Comparison of ENCODE assay signal across 11 cellular contexts in the genomic region with DNA sequence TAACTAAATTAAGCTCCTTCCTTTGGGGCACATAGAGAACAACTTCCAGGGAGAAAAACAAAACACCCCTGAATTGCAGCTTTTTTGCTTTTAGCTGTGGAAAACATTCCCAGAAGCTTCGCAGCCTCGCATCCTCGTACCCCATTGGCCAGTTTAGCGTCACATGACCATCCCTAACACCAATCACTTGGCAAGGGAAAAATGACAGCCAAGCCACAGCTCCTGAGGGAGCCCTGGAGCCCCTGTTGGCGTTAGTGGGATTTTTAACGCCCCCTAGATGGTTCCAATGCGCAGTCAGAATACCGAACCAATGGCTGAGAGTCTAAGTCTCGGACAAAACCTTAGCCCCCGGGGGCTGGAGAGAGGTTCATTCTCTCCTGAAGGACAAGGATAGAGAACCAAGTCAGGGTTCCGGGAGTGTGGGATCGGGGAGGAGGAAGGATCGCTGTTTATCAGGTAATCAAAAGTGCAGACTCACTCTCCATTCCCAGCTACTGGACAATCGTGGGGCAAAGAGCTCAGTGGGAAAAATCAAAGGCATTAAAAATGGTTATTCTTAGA.
DNase-seq lines count a peak whose midpoint lies in the region; ATAC-seq and TF ChIP-seq lines count a peak whose summit lies in the region.
"Had no signal": no experiment of that assay in that cellular context is flagged by ENCODE, and none has a peak within 500 bp of the region (broad histone marks: within the 10 kb centered on the region; RNA-seq: fewer than 3 reads in every experiment).

No MANE protein-coding gene starts in this region.

- peak; percentile 83 for DNase-seq in HuH-7 (ENCODE audit: low spot score)
- DNase-seq in central memory CD8-positive, alpha-beta T cell (ENCODE audit: low spot score in 2 of 2): no peak
- no peak for DNase-seq in activated naive CD4-positive, alpha-beta T cell (lab: John Stamatoyannopoulos, UW)
- no peak for DNase-seq in activated effector memory CD4-positive, alpha-beta T cell treated with Interleukin-2 at 50 U/mL for 16 hours
- DNase-seq: AML-193 had no signal

- H3K27ac ChIP-seq in 22Rv1: peak overlapping the region; percentile 74
- H3K27ac ChIP-seq in mucosa of rectum (ENCODE audit: low read depth in 2 of 2, low read length in 2 of 2): peak overlapping the region; percentile 0 to 44

- H3K4me3 ChIP-seq in mucosa of rectum (ENCODE audit: low read length in 2 of 2): no peak overlapping the region
- H3K4me3 ChIP-seq: skin epidermis had no signal

- peaks cover 18% of the 10 kb centered on the region for H3K36me3 Mint-ChIP-seq in central memory CD8-positive, alpha-beta T cell (ENCODE audit: insufficient read depth)

- no peak for ATAC-seq in central memory CD8-positive, alpha-beta T cell (replicated peaks; ENCODE audit: extremely low read depth, poor library complexity, severe bottlenecking)
- ATAC-seq in HG02981 (IDR thresholded peaks at IDR 0.05; ENCODE audit: unreplicated experiment): no peak
- no peak for ATAC-seq in GM21723 (IDR thresholded peaks at IDR 0.05; ENCODE audit: unreplicated experiment)

- peaks cover 6% of the 10 kb centered on the region for H3K4me1 Mint-ChIP-seq in central memory CD8-positive, alpha-beta T cell

- H3K9me3 ChIP-seq in mucosa of rectum (ENCODE audit: control insufficient read depth in 2 of 2, low read length in 2 of 2): no peaks in the 10 kb centered on the region

- H3K27me3 ChIP-seq in mucosa of rectum (ENCODE audit: control insufficient read depth in 2 of 2, insufficient read depth in 2 of 2, low read length in 2 of 2): no peaks in the 10 kb centered on the region

- H3K27me3 Mint-ChIP-seq in central memory CD8-positive, alpha-beta T cell: no peaks in the 10 kb centered on the region
- H3K27me3 Mint-ChIP-seq: activated naive CD8-positive, alpha-beta T cell had no signal

- TF ChIP-seq CTCF in 22Rv1 (IDR thresholded peaks at IDR 0.05): peak; percentile 14; the same call in 1 of the 2 replicates

- H3K27ac Mint-ChIP-seq in central memory CD8-positive, alpha-beta T cell (ENCODE audit: low read depth): peak overlapping the region; percentile 41
- H3K27ac Mint-ChIP-seq: activated naive CD8-positive, alpha-beta T cell had no signal

- H3K36me3 ChIP-seq in mucosa of rectum (ENCODE audit: control insufficient read depth in 2 of 2, insufficient read depth in 2 of 2, low read length in 2 of 2): no peaks in the 10 kb centered on the region

- no peak overlapping the region for H3K9ac ChIP-seq in mucosa of rectum (ENCODE audit: low read depth in 1 of 2, low read length in 2 of 2)

- H3K4me3 Mint-ChIP-seq in central memory CD8-positive, alpha-beta T cell: no peak overlapping the region
- H3K4me3 Mint-ChIP-seq: activated naive CD8-positive, alpha-beta T cell had no signal

- H3K4me1 ChIP-seq in mucosa of rectum (ENCODE audit: control insufficient read depth in 2 of 2, insufficient read depth in 2 of 2, low read length in 2 of 2): peaks cover 12 to 20% of the 10 kb centered on the region in 2 donors

- H3K9me3 Mint-ChIP-seq in central memory CD8-positive, alpha-beta T cell: no peaks in the 10 kb centered on the region
